20 cellular contexts compared by ENCODE assay signal in the genomic region with DNA sequence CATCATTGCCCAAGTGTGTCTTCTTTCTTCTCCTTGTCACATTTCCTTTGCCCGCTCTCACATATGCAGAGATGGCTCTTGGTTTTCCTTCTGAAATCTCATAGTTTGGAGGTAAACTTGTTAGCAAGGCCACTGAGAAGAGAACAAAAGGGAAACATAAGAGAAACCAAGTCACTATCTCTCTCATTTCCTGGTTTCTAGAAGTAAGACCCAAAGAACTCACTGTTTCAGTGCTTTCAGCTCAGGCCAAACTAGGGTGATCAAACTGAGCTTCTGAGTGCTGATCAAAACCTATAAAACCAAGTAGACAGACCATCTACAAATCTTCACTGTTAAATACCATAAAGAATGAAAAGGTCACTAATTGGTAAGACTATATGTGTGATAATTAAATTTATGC.
"Had no signal": no experiment of that assay in that cellular context is flagged by ENCODE, and none has a peak within 500 bp of the region (broad histone marks: within the 10 kb centered on the region; RNA-seq: fewer than 3 reads in every experiment).

No MANE protein-coding gene starts in this region.

- DNase-seq: activated CD4-positive, alpha-beta T cell treated with anti-CD3 and anti-CD28 coated beads for 1 hour; activated CD4-positive, alpha-beta T cell treated with anti-CD3 and anti-CD28 coated beads, Interleukin-2, amount 50 U/mL, for 1 hour; activated naive CD4-positive, alpha-beta T cell treated with Interleukin-2 at 50 U/mL for 16 hours; activated T-cell treated with anti-CD3 and anti-CD28 coated beads, Interleukin-2, amount 50 U/mL, for 1 hour; amygdala; cortex of kidney; erythroblast; immature natural killer cell; lower lobe of right lung; naive thymus-derived CD8-positive, alpha-beta T cell; retina; sigmoid colon; stimulated activated CD4-positive, alpha-beta T cell treated with anti-CD3 and anti-CD28 coated beads, Interleukin-2, amount 100 ng/mL, for 48 hours; stimulated activated naive CD8-positive, alpha-beta T cell treated with anti-CD3 and anti-CD28 coated beads, Interleukin-15, Interleukin-2, amounts not matched to agents 100 U/mL and 50 U/mL, for 24 hours; T-helper 1 cell; tibial artery; WERI-Rb-1 had no signal

- H3K4me3 ChIP-seq: lower lobe of right lung, neural progenitor cell, sigmoid colon, smooth muscle cell, tibial artery had no signal

- H3K27ac Mint-ChIP-seq: immature natural killer cell, neural progenitor cell had no signal

- H3K9ac ChIP-seq: neural progenitor cell had no signal

- H3K27ac ChIP-seq: lower lobe of right lung, neural progenitor cell, sigmoid colon, tibial artery, WERI-Rb-1 had no signal

- H3K4me1 ChIP-seq: lower lobe of right lung had no signal

- ATAC-seq: left lobe of liver; lower lobe of right lung; naive thymus-derived CD8-positive, alpha-beta T cell; stimulated activated naive CD8-positive, alpha-beta T cell treated with anti-CD3 and anti-CD28 coated beads, Interleukin-15, Interleukin-2, amounts not matched to agents 100 U/mL and 50 U/mL, for 24 hours had no signal

- H3K27me3 ChIP-seq: neural progenitor cell, sigmoid colon, tibial artery had no signal

- H3K9me3 Mint-ChIP-seq: immature natural killer cell, neural progenitor cell had no signal

- H3K36me3 ChIP-seq: lower lobe of right lung, neural progenitor cell, sigmoid colon, tibial artery, WERI-Rb-1 had no signal

- H3K27me3 Mint-ChIP-seq: naive thymus-derived CD8-positive, alpha-beta T cell had no signal

- H3K9me3 ChIP-seq: lower lobe of right lung, sigmoid colon, tibial artery had no signal

- H3K4me2 ChIP-seq: neural progenitor cell, smooth muscle cell had no signal

- H3K36me3 Mint-ChIP-seq: naive thymus-derived CD8-positive, alpha-beta T cell; neural progenitor cell had no signal

- H2AFZ ChIP-seq: neural progenitor cell had no signal

- H3K4me3 Mint-ChIP-seq: immature natural killer cell; naive thymus-derived CD8-positive, alpha-beta T cell; neural progenitor cell had no signal
